In the genomic region with DNA sequence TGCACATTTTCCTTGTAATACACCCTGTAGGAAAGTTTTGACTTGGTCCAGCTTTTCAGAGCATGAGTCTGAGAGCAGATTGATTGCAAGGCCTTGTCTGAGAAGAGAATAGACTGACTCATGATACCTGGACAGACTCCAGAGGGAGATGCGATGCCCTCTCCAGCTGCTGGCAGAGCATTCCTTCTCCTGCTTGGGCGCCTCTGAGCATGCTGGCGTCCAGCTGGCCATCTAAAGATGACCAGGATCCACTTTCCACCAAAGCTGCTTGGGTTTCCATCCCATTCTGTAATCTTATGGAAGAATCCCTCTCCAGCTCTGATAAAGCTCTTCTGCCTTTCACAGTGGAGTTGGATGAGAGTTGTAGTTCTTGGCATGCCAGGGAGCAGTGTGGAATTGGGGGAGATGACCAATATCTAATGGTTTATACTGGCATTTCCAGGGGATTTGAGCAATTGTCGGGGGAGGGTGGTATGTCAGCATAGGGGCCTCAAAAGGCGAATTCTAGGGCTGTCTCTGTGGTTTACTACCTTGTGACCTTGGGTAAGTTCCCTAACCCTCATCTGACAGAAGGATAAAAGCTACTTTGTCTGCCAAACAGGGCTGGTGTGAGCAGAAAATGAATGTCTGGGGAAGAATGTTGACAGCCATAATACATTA, we compare ENCODE assay signal across 8 cellular contexts. TPM values are rescaled to one million over a fixed set of nuclear protein-coding genes. Genes with fewer than 3 reads are reported as not detected.
DNase-seq lines count a peak whose midpoint lies in the region; ATAC-seq and TF ChIP-seq lines count a peak whose summit lies in the region.

No MANE protein-coding gene starts in this region.

- peak overlapping the region; percentile 62 for H3K27ac Mint-ChIP-seq in activated naive CD4-positive, alpha-beta T cell treated with anti-CD3 and anti-CD28 coated beads for 36 hours
- peak overlapping the region; percentile 32 for H3K27ac Mint-ChIP-seq in activated naive CD8-positive, alpha-beta T cell treated with anti-CD3 and anti-CD28 coated beads, Interleukin-2, amount 50 U/mL, for 24 hours
- peak overlapping the region; percentile 31 to 85 for H3K27ac Mint-ChIP-seq in stimulated activated naive CD8-positive, alpha-beta T cell treated with anti-CD3 and anti-CD28 coated beads, Interleukin-15, amount 100 ng/mL, for 72 hours

- peaks cover 9% of the 10 kb centered on the region for H3K36me3 Mint-ChIP-seq in activated naive CD4-positive, alpha-beta T cell treated with anti-CD3 and anti-CD28 coated beads for 36 hours (ENCODE audit: low read depth)
- peaks cover 11% of the 10 kb centered on the region for H3K36me3 Mint-ChIP-seq in activated naive CD8-positive, alpha-beta T cell treated with anti-CD3 and anti-CD28 coated beads, Interleukin-2, amount 50 U/mL, for 24 hours (ENCODE audit: low read depth)

- peak overlapping the region; percentile 28 for H3K4me3 Mint-ChIP-seq in activated naive CD4-positive, alpha-beta T cell treated with anti-CD3 and anti-CD28 coated beads for 36 hours
- H3K4me3 Mint-ChIP-seq in activated naive CD8-positive, alpha-beta T cell treated with anti-CD3 and anti-CD28 coated beads, Interleukin-2, amount 50 U/mL, for 24 hours = peak overlapping the region; percentile 74
- peak overlapping the region; percentile 49 to 74 for H3K4me3 Mint-ChIP-seq in stimulated activated naive CD8-positive, alpha-beta T cell treated with anti-CD3 and anti-CD28 coated beads, Interleukin-15, amount 100 ng/mL, for 72 hours

- no peaks in the 10 kb centered on the region for H3K27me3 Mint-ChIP-seq in activated naive CD4-positive, alpha-beta T cell treated with anti-CD3 and anti-CD28 coated beads for 36 hours (ENCODE audit: low read depth)
- no peaks in the 10 kb centered on the region for H3K27me3 Mint-ChIP-seq in activated naive CD8-positive, alpha-beta T cell treated with anti-CD3 and anti-CD28 coated beads, Interleukin-2, amount 50 U/mL, for 24 hours
- H3K27me3 Mint-ChIP-seq in stimulated activated naive CD8-positive, alpha-beta T cell treated with anti-CD3 and anti-CD28 coated beads, Interleukin-15, amount 100 ng/mL, for 72 hours = no peaks in the 10 kb centered on the region

- no peak for TF ChIP-seq CTCF in right atrium auricular region (IDR thresholded peaks at IDR 0.05)

- ATAC-seq in activated naive CD8-positive, alpha-beta T cell treated with anti-CD3 and anti-CD28 coated beads, Interleukin-2, amount 50 U/mL, for 24 hours = peak; percentile 53
- ATAC-seq in stimulated activated naive CD8-positive, alpha-beta T cell treated with anti-CD3 and anti-CD28 coated beads, Interleukin-15, amount 100 ng/mL, for 72 hours = peak; percentile 50
- no peak for ATAC-seq in GM21447 (IDR thresholded peaks at IDR 0.05; ENCODE audit: unreplicated experiment)

- peak overlapping the region in 1 of 2 donors; percentile 31 for H3K4me3 ChIP-seq in right atrium auricular region

- peaks cover 0 to 65% of the 10 kb centered on the region in 2 donors for H3K4me1 ChIP-seq in right atrium auricular region

- H3K27ac ChIP-seq in right atrium auricular region = peak overlapping the region; percentile 68 to 75

- no peak for DNase-seq in activated naive CD4-positive, alpha-beta T cell treated with anti-CD3 and anti-CD28 coated beads for 36 hours
- DNase-seq in activated naive CD4-positive, alpha-beta T cell treated with anti-CD3 and anti-CD28 coated beads, Interleukin-2, amount 50 U/mL, for 16 hours = no peak
- no peak for DNase-seq in activated naive CD8-positive, alpha-beta T cell treated with anti-CD3 and anti-CD28 coated beads, Interleukin-2, amount 50 U/mL, for 24 hours
- DNase-seq in right atrium auricular region (ENCODE audit: low spot score) = no peak
- DNase-seq in stimulated activated naive CD8-positive, alpha-beta T cell treated with anti-CD3 and anti-CD28 coated beads, Interleukin-15, amount 100 ng/mL, for 72 hours = no peak
- DNase-seq in NCI-H748 treated with DMSO at 0.1 percent for 48 hours (lab: John Stamatoyannopoulos, UW) = no peak
- no peak for DNase-seq in stimulated activated CD4-positive, alpha-beta T cell treated with anti-CD3 and anti-CD28 coated beads, Interleukin-4, amount 100 ng/mL, for 4 hours

- H3K36me3 ChIP-seq in right atrium auricular region = no peaks in the 10 kb centered on the region

- H3K27me3 ChIP-seq in right atrium auricular region = no peaks in the 10 kb centered on the region

- H3K4me1 Mint-ChIP-seq in activated naive CD4-positive, alpha-beta T cell treated with anti-CD3 and anti-CD28 coated beads for 36 hours (ENCODE audit: low read depth) = peaks cover 74% of the 10 kb centered on the region
- peaks cover 81% of the 10 kb centered on the region for H3K4me1 Mint-ChIP-seq in activated naive CD8-positive, alpha-beta T cell treated with anti-CD3 and anti-CD28 coated beads, Interleukin-2, amount 50 U/mL, for 24 hours
- H3K4me1 Mint-ChIP-seq in stimulated activated naive CD8-positive, alpha-beta T cell treated with anti-CD3 and anti-CD28 coated beads, Interleukin-15, amount 100 ng/mL, for 72 hours = peaks cover 80% of the 10 kb centered on the region

- no peaks in the 10 kb centered on the region for H3K9me3 ChIP-seq in right atrium auricular region

- intact Hi-C loops in activated naive CD4-positive, alpha-beta T cell treated with anti-CD3 and anti-CD28 coated beads for 36 hours (cut with micrococcal nuclease) = loop anchor here (5.0 kb wide), 2 partner anchors 36 to 56 kb away; partner anchors contain the start of gene NECAP2

- H3K9me3 Mint-ChIP-seq in activated naive CD4-positive, alpha-beta T cell treated with anti-CD3 and anti-CD28 coated beads for 36 hours = no peaks in the 10 kb centered on the region
- H3K9me3 Mint-ChIP-seq in activated naive CD8-positive, alpha-beta T cell treated with anti-CD3 and anti-CD28 coated beads, Interleukin-2, amount 50 U/mL, for 24 hours = no peaks in the 10 kb centered on the region
- H3K9me3 Mint-ChIP-seq in stimulated activated naive CD8-positive, alpha-beta T cell treated with anti-CD3 and anti-CD28 coated beads, Interleukin-15, amount 100 ng/mL, for 72 hours = no peaks in the 10 kb centered on the region

- CTCF ChIA-PET in activated naive CD4-positive, alpha-beta T cell treated with anti-CD3 and anti-CD28 coated beads for 36 hours (lab: Charles Lee) = interaction anchor here (0.6 to 1.0 kb wide), 2 partner anchors 23 to 36 kb away, joined by 3 to 4 read pairs; no protein-coding TSS in a partner anchor

RNA-seq across cellular contexts. Expression of gene SZRD1, which starts 19.5 kb away (rescaled TPM):
- total RNA-seq in activated naive CD4-positive, alpha-beta T cell treated with anti-CD3 and anti-CD28 coated beads for 36 hours = 100 to 1,000 TPM; 169 to 179 TPM
- total RNA-seq in right atrium auricular region = 10 to 100 TPM; 54.4 to 81.2 TPM

RNA-seq across cellular contexts. Expression of gene FBXO42, which starts 34.3 kb away (rescaled TPM):
- 10 to 100 TPM in 1 of 2 experiments, 1 to 10 TPM in 1; 7.5 to 10.2 TPM for total RNA-seq in activated naive CD4-positive, alpha-beta T cell treated with anti-CD3 and anti-CD28 coated beads for 36 hours
- 10 to 100 TPM; 11.9 to 16.5 TPM for total RNA-seq in right atrium auricular region

RNA-seq across cellular contexts. Expression of gene SPATA21, which starts 50.6 kb away (rescaled TPM):
- total RNA-seq in activated naive CD4-positive, alpha-beta T cell treated with anti-CD3 and anti-CD28 coated beads for 36 hours = not detected
- total RNA-seq in right atrium auricular region = not detected

RNA-seq across cellular contexts. Expression of gene NECAP2, which starts 53.9 kb away (rescaled TPM):
- total RNA-seq in activated naive CD4-positive, alpha-beta T cell treated with anti-CD3 and anti-CD28 coated beads for 36 hours = 10 to 100 TPM; 53.3 to 53.4 TPM
- 10 to 100 TPM; 16.2 to 29.9 TPM for total RNA-seq in right atrium auricular region
